In the genomic region with DNA sequence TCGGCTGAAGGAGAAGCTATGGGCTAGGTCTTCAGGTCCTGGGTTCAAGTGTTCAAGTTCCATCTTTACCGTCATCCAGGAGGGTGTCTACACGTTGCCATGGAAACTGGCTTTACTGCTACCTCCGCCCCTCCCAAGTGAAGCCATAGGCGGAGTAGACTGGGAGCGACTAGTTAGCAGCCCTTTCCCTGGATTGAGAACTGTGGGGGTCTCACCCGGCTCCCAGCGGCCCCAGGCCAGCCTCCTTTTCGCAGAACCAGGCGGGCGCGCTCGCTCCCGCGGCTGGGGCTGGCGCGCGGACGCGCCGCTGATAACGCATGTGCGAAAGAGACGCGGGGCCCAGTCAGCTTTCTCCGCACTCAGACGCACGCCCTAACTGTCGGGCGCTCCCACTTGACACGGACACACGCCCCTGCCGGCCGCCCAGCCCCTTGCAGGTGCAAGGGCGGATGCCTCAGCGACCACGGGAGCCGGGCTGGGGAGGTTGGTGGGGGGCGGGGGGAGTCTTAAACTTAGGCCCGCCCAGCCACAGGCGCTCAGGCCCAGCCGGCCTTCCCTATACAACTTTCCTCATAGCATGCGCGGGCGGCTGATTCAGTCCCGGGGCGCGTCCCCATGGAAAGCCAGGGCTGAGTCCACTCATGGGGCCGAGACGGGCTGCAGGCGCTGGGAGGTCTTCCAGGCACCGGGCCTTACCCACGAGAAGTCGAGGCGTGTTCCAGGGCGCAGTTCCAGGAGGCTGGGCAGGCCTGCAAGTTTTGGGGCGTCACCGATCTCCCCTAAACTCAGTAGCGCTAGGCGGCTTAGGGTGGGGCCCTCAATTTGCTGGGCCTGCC, we compare ENCODE assay signal across 8 cellular contexts. TPM values are rescaled to one million over a fixed set of nuclear protein-coding genes. Genes with fewer than 3 reads are reported as not detected.
DNase-seq lines count a peak whose midpoint lies in the region; ATAC-seq, FAIRE-seq and TF ChIP-seq lines count a peak whose summit lies in the region.

No MANE protein-coding gene starts in this region.

- WGBS in transverse colon (ENCODE audit: low coverage in 1 of 2), 2 donors, result 3% methylated on average over 50 of the region's 60 CpGs; no CpG with 5 or more reads in 1 of the 2 donors

- H4K20me1 ChIP-seq in OCI-LY7 (ENCODE audit: insufficient read depth, low read length), result no peaks in the 10 kb centered on the region

- no peak overlapping the region for H2AFZ ChIP-seq in OCI-LY7 (ENCODE audit: low read length)

- TF ChIP-seq CTCF in GM10266 (IDR thresholded peaks at IDR 0.05; ENCODE audit: control insufficient read depth, insufficient read depth, low read depth, missing control alignments) (peak; percentile 53), OCI-LY7 (conservative IDR thresholded peaks at IDR 0.05; ENCODE audit: low read length) (peak; percentile 69), transverse colon (IDR thresholded peaks at IDR 0.05) (peak; percentile 49 to 76 (median 63)), WERI-Rb-1 (IDR thresholded peaks at IDR 0.05; ENCODE audit: low read depth, low read length) (no peak)

- CTCF ChIA-PET in OCI-LY7 (lab: Charles Lee; ENCODE audit: unreplicated experiment), result interaction anchor here (0.5 to 0.6 kb wide), 2 partner anchors 20 to 123 kb away, joined by 3 read pairs; partner anchors contain the start of gene ADAM15

- H3K27ac ChIP-seq in OCI-LY7 (ENCODE audit: low read depth, low read length, poor library complexity, severe bottlenecking), result peak overlapping the region; percentile 22
- H3K27ac ChIP-seq in transverse colon, result peak overlapping the region; percentile 62 to 77 (median 66)
- no peak overlapping the region for H3K27ac ChIP-seq in WERI-Rb-1

- BruUV-seq in OCI-LY7 (replicated peaks; lab: Mats Ljungman, UMichigan), result no TSS peak

- H3K9me2 ChIP-seq in OCI-LY7 (ENCODE audit: insufficient read depth, low read length), result no peaks in the 10 kb centered on the region

- no peaks in the 10 kb centered on the region for H3K27me3 ChIP-seq in transverse colon
- H3K27me3 ChIP-seq in WERI-Rb-1 (ENCODE audit: insufficient read depth, low read depth, severe bottlenecking), result no peaks in the 10 kb centered on the region

- H3K4me1 ChIP-seq in OCI-LY7 (ENCODE audit: insufficient read depth, low read length, poor library complexity, severe bottlenecking) (peaks cover 56% of the 10 kb centered on the region), transverse colon (peaks cover 12 to 21% (median 17%) of the 10 kb centered on the region in 4 donors)

- in situ Hi-C loops in transverse colon (cut with MboI; ENCODE audit: low pct_ligation_motif_present in 1 of 4, low pct_unique_long_range_greater_than_20kb in 1 of 4, low sequenced_read_pairs in 3 of 4), result loop anchor here in 3 of 4 donors (25.0 kb wide), 1 partner anchor 109 kb away; the partner anchor contains the start of genes CKS1B (in 3 of the 3), PBXIP1 (in 3 of the 3), PYGO2 (in 3 of the 3) and SHC1 (in 3 of the 3)

- FAIRE-seq in frontal cortex (lab: Jason Lieb, UNC), result no peak

- no peak overlapping the region for H3K4me3 ChIP-seq in OCI-LY7 (ENCODE audit: low read depth, low read length, poor library complexity, severe bottlenecking)
- H3K4me3 ChIP-seq in transverse colon, result peak overlapping the region; percentile 6 to 46 (median 32)
- H3K4me3 ChIP-seq in WERI-Rb-1 (ENCODE audit: low read depth, low read length), result no peak overlapping the region

- H3K79me2 ChIP-seq in OCI-LY7 (ENCODE audit: insufficient read depth, low read depth, low read length), result no peaks in the 10 kb centered on the region

- H3K9me3 ChIP-seq in OCI-LY7 (ENCODE audit: low read length), result no peaks in the 10 kb centered on the region
- no peaks in the 10 kb centered on the region for H3K9me3 ChIP-seq in transverse colon
- H3K9me3 ChIP-seq in WERI-Rb-1 (ENCODE audit: severe bottlenecking), result no peaks in the 10 kb centered on the region

- POLR2A ChIA-PET in OCI-LY7 (lab: Charles Lee), result no interaction called here

- peaks cover 17% of the 10 kb centered on the region; the same call in 1 of the 2 replicates for H3K36me3 ChIP-seq in OCI-LY7 (ENCODE audit: insufficient read depth, low read length)
- H3K36me3 ChIP-seq in transverse colon, result no peaks in the 10 kb centered on the region
- peaks cover 6% of the 10 kb centered on the region; the same call in 1 of the 2 replicates for H3K36me3 ChIP-seq in WERI-Rb-1

- peak overlapping the region; percentile 64 for H3K4me2 ChIP-seq in OCI-LY7 (ENCODE audit: low read length)

- TF ChIP-seq POLR2A in transverse colon (IDR thresholded peaks at IDR 0.05), result peak; percentile 49

- DNase-seq in GM10266 (ENCODE audit: extremely low spot score) (peak; percentile 84), OCI-LY7 (ENCODE audit: low spot score) (peak; percentile 87), activated gamma-delta T cell (lab: John Stamatoyannopoulos, UW) (peak; percentile 53), frontal cortex (ENCODE audit: low spot score in 2 of 2) (peak; percentile 65 to 70), nucleus accumbens (lab: John Stamatoyannopoulos, UW) (peak in 48 of 56 donors; percentile 13 to 82 (median 58)), transverse colon (peak; percentile 90), WERI-Rb-1 (no peak)

- no peak for TF ChIP-seq EP300 in transverse colon (IDR thresholded peaks at IDR 0.05; ENCODE audit: low read depth)

- ATAC-seq in HG03045 (IDR thresholded peaks at IDR 0.05; ENCODE audit: unreplicated experiment), result peak; percentile 61

- intact Hi-C loops in OCI-LY7 (cut with micrococcal nuclease; ENCODE audit: unreplicated experiment), result no loop called here
- intact Hi-C loops in transverse colon (cut with DNase I; ENCODE audit: low total_unique reads), result no loop called here

RNA-seq across cellular contexts. Expression of gene EFNA4, which starts 7.4 kb away (rescaled TPM):
- total RNA-seq in OCI-LY7 (2014; rRNA removed; shearing (Covaris generic)), result 10.5 and 11.5 TPM in 2 replicates
- 9.0 and 10.1 TPM in 2 replicates for total RNA-seq in OCI-LY7 (2022)
- total RNA-seq in frontal cortex, result 0.82 TPM
- total RNA-seq in transverse colon, result 10 to 100 TPM; 18.3 to 57.2 (median 37.2) TPM

RNA-seq across cellular contexts. Expression of gene EFNA3, which starts 7.7 kb away (rescaled TPM):
- 5.7 and 6.7 TPM in 2 replicates for total RNA-seq in OCI-LY7 (2014; rRNA removed; shearing (Covaris generic))
- total RNA-seq in OCI-LY7 (2022) (4.8 and 10.8 TPM in 2 replicates), frontal cortex (9.8 TPM), transverse colon (1 to 10 TPM; 3.4 to 7.9 (median 7.2) TPM)

RNA-seq across cellular contexts. Expression of gene ADAM15, which starts 19.8 kb away (rescaled TPM):
- 14.2 and 19.7 TPM in 2 replicates for total RNA-seq in OCI-LY7 (2014; rRNA removed; shearing (Covaris generic))
- total RNA-seq in OCI-LY7 (2022) (50.4 and 56.1 TPM in 2 replicates), frontal cortex (11.8 TPM), transverse colon (100 to 1,000 TPM in 3 of 4 donors, 10 to 100 TPM in 1; 90.6 to 196 (median 115) TPM)

RNA-seq across cellular contexts. Expression of gene DCST1, which starts 37.3 kb away (rescaled TPM):
- not detected in 2 replicates for total RNA-seq in OCI-LY7 (2014; rRNA removed; shearing (Covaris generic))
- total RNA-seq in OCI-LY7 (2022), result not detected in 2 replicates
- total RNA-seq in frontal cortex, result not detected
- total RNA-seq in transverse colon, result under 1 TPM in 2 of 4 donors, not detected in 2; 0.32 to 0.41 TPM

RNA-seq across cellular contexts. Expression of gene DCST2, which starts 37.4 kb away (rescaled TPM):
- total RNA-seq in OCI-LY7 (2014; rRNA removed; shearing (Covaris generic)), result 0.85 and 1.7 TPM in 2 replicates
- total RNA-seq in OCI-LY7 (2022) (2.0 and 3.9 TPM in 2 replicates), frontal cortex (under 0.01 TPM), transverse colon (1 to 10 TPM in 3 of 4 donors, not detected in 1; 1.9 to 4.6 (median 4.5) TPM)

Comparison
In these comparisons a context has a peak if more than half of its experiments do, and no peak if none do; other contexts are left out.
1. H3K4me3 ChIP-seq: peak in transverse colon (4 of 4); none in OCI-LY7 (single experiment) and WERI-Rb-1 (single experiment).